In the genomic region with DNA sequence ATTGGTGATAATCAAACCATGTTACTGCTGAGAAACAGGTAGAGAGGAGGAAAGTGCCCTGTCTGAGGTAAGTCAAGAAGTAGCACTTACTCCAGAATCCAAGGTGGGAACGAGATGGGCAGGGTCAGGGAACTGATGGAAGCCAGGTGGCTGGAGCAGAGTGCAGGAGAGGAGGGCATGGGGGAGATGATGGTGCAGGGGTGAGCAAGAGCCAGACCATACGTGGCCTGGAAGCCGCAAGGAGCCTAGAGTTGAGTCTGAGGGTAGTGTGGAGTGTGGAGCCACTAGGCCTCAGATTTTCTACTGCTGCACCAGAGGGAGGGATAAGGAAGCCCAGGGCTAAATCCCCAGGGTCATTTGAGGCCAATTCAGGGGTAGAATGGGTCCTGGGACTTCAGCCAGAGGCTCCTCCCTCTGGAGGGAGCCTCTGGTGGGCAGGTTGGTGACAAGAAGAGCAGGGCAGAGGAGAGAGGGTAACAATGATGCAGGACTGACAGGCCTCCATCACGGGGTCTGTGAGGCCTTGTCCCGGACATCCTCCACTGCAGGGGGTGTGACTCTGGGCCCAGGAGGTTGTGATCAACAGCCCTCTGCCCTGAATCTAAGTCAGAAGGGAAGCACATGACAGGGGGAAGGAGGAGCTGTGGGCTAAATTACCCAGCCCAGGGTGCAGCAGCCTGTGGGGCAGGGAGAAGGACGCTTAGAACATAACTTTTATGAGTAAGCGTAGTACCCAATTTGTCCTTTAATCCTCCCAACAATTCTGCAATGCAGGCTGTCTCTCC, we compare ENCODE assay signal across 9 cellular contexts. TPM values are rescaled to one million over a fixed set of nuclear protein-coding genes. Genes with fewer than 3 reads are reported as not detected.
DNase-seq lines count a peak whose midpoint lies in the region; ATAC-seq, FAIRE-seq and TF ChIP-seq lines count a peak whose summit lies in the region.
"Had no signal": no experiment of that assay in that cellular context is flagged by ENCODE, and none has a peak within 500 bp of the region (broad histone marks: within the 10 kb centered on the region; RNA-seq: fewer than 3 reads in every experiment).

No MANE protein-coding gene starts in this region.

- H3K27ac Mint-ChIP-seq in activated T-cell treated with anti-CD3 and anti-CD28 coated beads, Interleukin-2, amount 50 U/mL, for 24 hours = peak overlapping the region; percentile 88

- in situ Hi-C loops in transverse colon (cut with MboI; ENCODE audit: low pct_ligation_motif_present in 1 of 4, low pct_unique_long_range_greater_than_20kb in 1 of 4, low sequenced_read_pairs in 3 of 4) = no loop called here

- H3K9me3 Mint-ChIP-seq in activated T-cell treated with anti-CD3 and anti-CD28 coated beads, Interleukin-2, amount 50 U/mL, for 24 hours = no peaks in the 10 kb centered on the region

- no peak for TF ChIP-seq EP300 in transverse colon (IDR thresholded peaks at IDR 0.05; ENCODE audit: low read depth)

- H3K36me3 ChIP-seq in mucosa of descending colon (ENCODE audit: low read depth) = no peaks in the 10 kb centered on the region
- H3K36me3 ChIP-seq in transverse colon = peaks cover 0 to 7% (median 0%) of the 10 kb centered on the region in 4 donors

- FAIRE-seq in frontal cortex (lab: Jason Lieb, UNC) = no peak

- intact Hi-C loops in mucosa of descending colon (cut with DNase I, micrococcal nuclease) (no loop called here), transverse colon (cut with DNase I; ENCODE audit: low total_unique reads) (no loop called here)

- H3K4me1 ChIP-seq in mucosa of descending colon (ENCODE audit: low read depth) (peaks cover 83% of the 10 kb centered on the region), transverse colon (peaks cover 58 to 96% (median 78%) of the 10 kb centered on the region in 4 donors)

- no peak for DNase-seq in activated T-cell treated with anti-CD3 and anti-CD28 coated beads, Interleukin-2, amount 50 U/mL, for 24 hours
- no peak for DNase-seq in activated T-cell treated with anti-CD3 and anti-CD28 coated beads, Interleukin-2, amount 50 U/mL, for 1 hour
- DNase-seq in cerebellar cortex (ENCODE audit: low spot score) (peak; percentile 69), mucosa of descending colon (peak; percentile 72 to 73 (median 72)), transverse colon (peak; percentile 73), frontal cortex (ENCODE audit: low spot score in 2 of 2) (no peak), dedifferentiated amniotic fluid mesenchymal stem cell (ENCODE audit: extremely low spot score) (no peak)
- DNase-seq: activated CD4-positive, alpha-beta T cell treated with anti-CD3 and anti-CD28 coated beads, Interleukin-2, amount 50 U/mL, for 1 hour had no signal

- H3K4me1 Mint-ChIP-seq in activated T-cell treated with anti-CD3 and anti-CD28 coated beads, Interleukin-2, amount 50 U/mL, for 24 hours (ENCODE audit: low read depth) = peaks cover 82% of the 10 kb centered on the region

- peak; percentile 26 for TF ChIP-seq POLR2A in transverse colon (IDR thresholded peaks at IDR 0.05)

- TF ChIP-seq CTCF in mucosa of descending colon (IDR thresholded peaks at IDR 0.05) (no peak), transverse colon (IDR thresholded peaks at IDR 0.05) (peak in 1 of 5 experiments; percentile 33)

- H3K4me3 Mint-ChIP-seq in activated T-cell treated with anti-CD3 and anti-CD28 coated beads, Interleukin-2, amount 50 U/mL, for 24 hours = no peak overlapping the region

- H3K27me3 ChIP-seq in transverse colon = no peaks in the 10 kb centered on the region

- peak overlapping the region; percentile 86 to 88 (median 86) for H3K27ac ChIP-seq in transverse colon

- H3K4me3 ChIP-seq in mucosa of descending colon = no peak overlapping the region
- no peak overlapping the region for H3K4me3 ChIP-seq in transverse colon

- H3K27me3 Mint-ChIP-seq in activated T-cell treated with anti-CD3 and anti-CD28 coated beads, Interleukin-2, amount 50 U/mL, for 24 hours = no peaks in the 10 kb centered on the region

- ATAC-seq in mucosa of descending colon = peak; percentile 52
- no peak for ATAC-seq in HG02642 (IDR thresholded peaks at IDR 0.05; ENCODE audit: poor library complexity, unreplicated experiment)

- H3K36me3 Mint-ChIP-seq in activated T-cell treated with anti-CD3 and anti-CD28 coated beads, Interleukin-2, amount 50 U/mL, for 24 hours (ENCODE audit: low read depth) = peaks cover 94% of the 10 kb centered on the region

- WGBS in transverse colon (ENCODE audit: low coverage in 1 of 2), 2 donors = 20 to 47% methylated on average over 1 to 7 of the region's 7 CpGs

- H3K9me3 ChIP-seq in mucosa of descending colon (no peaks in the 10 kb centered on the region), transverse colon (no peaks in the 10 kb centered on the region)

RNA-seq across cellular contexts. Expression of a gene that starts 28.7 kb away (rescaled TPM):
- under 1 TPM; 0.63 to 0.90 (median 0.76) TPM for total RNA-seq in mucosa of descending colon
- not detected for total RNA-seq in transverse colon
- 1.2 TPM for total RNA-seq in frontal cortex

RNA-seq across cellular contexts. Expression of a gene that starts 56.2 kb away (rescaled TPM):
- total RNA-seq in mucosa of descending colon = 10 to 100 TPM; 76.2 to 90.3 (median 78.1) TPM
- total RNA-seq in transverse colon = 100 to 1,000 TPM in 3 of 4 donors, 10 to 100 TPM in 1; 98.6 to 151 (median 107) TPM
- 32.6 TPM for total RNA-seq in frontal cortex

Comparison
In these comparisons a context has a peak if more than half of its experiments do, and no peak if none do; other contexts are left out.
1. DNase-seq: peak in cerebellar cortex (single experiment), mucosa of descending colon (3 of 3) and transverse colon (single experiment); none in activated T-cell treated with anti-CD3 and anti-CD28 coated beads, Interleukin-2, amount 50 U/mL, for 24 hours (single experiment), activated T-cell treated with anti-CD3 and anti-CD28 coated beads, Interleukin-2, amount 50 U/mL, for 1 hour (single experiment), frontal cortex (0 of 2) and dedifferentiated amniotic fluid mesenchymal stem cell (single experiment).